8 cellular contexts compared by ENCODE assay signal in the genomic region with DNA sequence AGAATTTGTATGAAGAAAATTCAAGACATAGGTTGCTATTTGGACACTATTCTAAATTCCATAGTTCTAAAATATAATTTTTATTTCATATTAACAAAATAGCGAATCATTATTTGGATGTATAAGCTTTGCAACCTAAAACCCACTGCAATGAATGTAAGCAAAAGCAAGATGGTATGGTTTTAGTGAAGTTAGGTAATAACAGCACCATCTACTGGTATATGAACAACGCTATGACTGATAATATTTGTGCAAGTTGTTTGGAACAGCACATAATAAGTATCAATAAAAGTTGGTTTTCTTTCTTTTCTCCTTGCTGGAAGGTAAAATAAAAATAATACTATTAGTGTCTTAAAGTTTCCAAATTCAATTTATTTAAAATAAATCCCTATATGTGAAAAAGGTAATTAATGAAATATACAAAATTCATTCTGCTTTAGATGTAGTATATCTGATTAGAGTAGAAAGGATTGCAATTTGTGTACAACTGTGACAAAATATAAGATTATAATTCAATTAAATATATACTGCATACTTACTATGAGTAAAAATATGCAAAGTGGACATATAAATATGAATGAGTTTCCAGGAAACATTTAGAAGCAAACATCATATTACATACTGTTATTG.
DNase-seq lines count a peak whose midpoint lies in the region; ATAC-seq and TF ChIP-seq lines count a peak whose summit lies in the region.

No MANE protein-coding gene starts in this region.

- TF ChIP-seq POLR2A in adrenal gland (IDR thresholded peaks at IDR 0.05), result no peak

- ATAC-seq in GM21381 (IDR thresholded peaks at IDR 0.05; ENCODE audit: unreplicated experiment) (peak; percentile 66), HG02588 (IDR thresholded peaks at IDR 0.05; ENCODE audit: unreplicated experiment) (no peak)

- intact Hi-C loops in adrenal gland (cut with DNase I), result no loop called here

- H3K4me1 ChIP-seq in adrenal gland (replicated peaks in 1 of 2), result no peaks in the 10 kb centered on the region

- peak in 5 of 6 experiments; percentile 12 to 50 (median 31) for TF ChIP-seq CTCF in adrenal gland (IDR thresholded peaks at IDR 0.05)

- H3K36me3 ChIP-seq in adrenal gland (replicated peaks in 1 of 2), result no peaks in the 10 kb centered on the region

- H3K4me3 ChIP-seq in adrenal gland, result no peak overlapping the region

- DNase-seq in DMS114 treated with DMSO at 0.1 percent for 48 hours (lab: John Stamatoyannopoulos, UW; ENCODE audit: unreplicated experiment) (peak; percentile 46), NCI-H1092 treated with DMSO at 0.1 percent for 48 hours (lab: John Stamatoyannopoulos, UW) (peak; percentile 61), adrenal gland (no peak), left kidney (ENCODE audit: low read depth, low spot score) (peak; percentile 58), GM19238 (ENCODE audit: insufficient read length, low spot score) (no peak)
- no peak for DNase-seq in stimulated activated CD4-positive, alpha-beta T cell treated with anti-CD3 and anti-CD28 coated beads, Interleukin-12 subunit alpha, Interleukin-12 subunit beta, amount 100 ng/mL, for 4 hours

- H3K9me3 ChIP-seq in adrenal gland (replicated peaks in 1 of 3), result no peaks in the 10 kb centered on the region

- WGBS in adrenal gland, 4 donors, result 4 to 12% (median 8%) methylated on average over 2 of the region's 2 CpGs

- H3K27ac ChIP-seq in adrenal gland, result no peak overlapping the region

- H3K27me3 ChIP-seq in adrenal gland, result no peaks in the 10 kb centered on the region

Comparison
In these comparisons a context has a peak if more than half of its experiments do, and no peak if none do; other contexts are left out.
1. DNase-seq: peak in DMS114 treated with DMSO at 0.1 percent for 48 hours (single experiment), NCI-H1092 treated with DMSO at 0.1 percent for 48 hours (single experiment) and left kidney (single experiment); none in adrenal gland (0 of 7), GM19238 (single experiment) and stimulated activated CD4-positive, alpha-beta T cell treated with anti-CD3 and anti-CD28 coated beads, Interleukin-12 subunit alpha, Interleukin-12 subunit beta, amount 100 ng/mL, for 4 hours (single experiment).